In genomic region chr2:12177052-12177994, GRCh38 we compare ENCODE assay signal across 8 cellular contexts.
DNase-seq lines count a peak whose midpoint lies in the region; ATAC-seq lines count a peak whose summit lies in the region.

No MANE protein-coding gene starts in this region.

- H3K9me3 Mint-ChIP-seq in naive thymus-derived CD8-positive, alpha-beta T cell = no peaks in the 10 kb centered on the region

- H3K9ac ChIP-seq in duodenal mucosa (ENCODE audit: low read depth in 1 of 2, low read length in 2 of 2) = no peak overlapping the region

- no peaks in the 10 kb centered on the region for H3K36me3 Mint-ChIP-seq in naive thymus-derived CD8-positive, alpha-beta T cell

- H3K4me3 Mint-ChIP-seq in naive thymus-derived CD8-positive, alpha-beta T cell = peak overlapping the region; percentile 29 to 73 (median 56)

- H3K4me1 ChIP-seq in duodenal mucosa (ENCODE audit: control insufficient read depth in 1 of 2, insufficient read depth in 2 of 2, low read length in 2 of 2) = peaks cover 0 to 7% of the 10 kb centered on the region in 2 donors

- peak; percentile 54 for DNase-seq in DMS 273 (lab: John Stamatoyannopoulos, UW; ENCODE audit: unreplicated experiment)
- peak; percentile 99 for DNase-seq in RPMI7951 (ENCODE audit: low read depth)
- peak in 4 of 10 donors; percentile 8 to 49 (median 23) for DNase-seq in naive thymus-derived CD8-positive, alpha-beta T cell
- no peak for DNase-seq in inferior parietal cortex (ENCODE audit: extremely low spot score)
- DNase-seq in NCI-H524 (lab: John Stamatoyannopoulos, UW) = no peak

- POLR2A ChIA-PET in naive thymus-derived CD8-positive, alpha-beta T cell (lab: Charles Lee) = interaction anchor here (1.0 to 1.2 kb wide), 2 partner anchors 9 to 132 kb away, joined by 3 to 4 read pairs; no protein-coding TSS in a partner anchor

- H3K9me3 ChIP-seq in duodenal mucosa (ENCODE audit: control insufficient read depth in 1 of 2, low read length in 2 of 2) = no peaks in the 10 kb centered on the region

- H3K27me3 Mint-ChIP-seq in naive thymus-derived CD8-positive, alpha-beta T cell = no peaks in the 10 kb centered on the region

- no peaks in the 10 kb centered on the region for H3K36me3 ChIP-seq in duodenal mucosa (ENCODE audit: control insufficient read depth in 1 of 2, insufficient read depth in 2 of 2, low read length in 2 of 2)

- H3K27ac ChIP-seq in duodenal mucosa (ENCODE audit: low read depth, low read length) = peak overlapping the region; percentile 51

- no peak overlapping the region for H3K4me3 ChIP-seq in duodenal mucosa (ENCODE audit: low read depth in 1 of 2, low read length in 2 of 2)

- no peaks in the 10 kb centered on the region for H3K27me3 ChIP-seq in duodenal mucosa (ENCODE audit: control insufficient read depth in 1 of 2, insufficient read depth in 2 of 2, low read length in 2 of 2)

- ATAC-seq in GM19328 (IDR thresholded peaks at IDR 0.05; ENCODE audit: unreplicated experiment) = peak; percentile 86
- peak; percentile 89 for ATAC-seq in HG03159 (IDR thresholded peaks at IDR 0.05; ENCODE audit: unreplicated experiment)
- ATAC-seq in naive thymus-derived CD8-positive, alpha-beta T cell = peak; percentile 41 to 78

- H3K4me1 Mint-ChIP-seq in naive thymus-derived CD8-positive, alpha-beta T cell = peaks cover 28 to 52% (median 45%) of the 10 kb centered on the region in 4 donors

- peak overlapping the region; percentile 9 to 90 (median 78) for H3K27ac Mint-ChIP-seq in naive thymus-derived CD8-positive, alpha-beta T cell

Comparison
In these comparisons a context has a peak if more than half of its experiments do, and no peak if none do; other contexts are left out.
1. DNase-seq: peak in DMS 273 (single experiment) and RPMI7951 (single experiment); none in inferior parietal cortex (single experiment) and NCI-H524 (0 of 2).
2. Peak in every context shown above with its lines, with median percentiles within 50 percentile points of each other: ATAC-seq.